Comparison of ENCODE assay signal across 18 cellular contexts in the genomic region with DNA sequence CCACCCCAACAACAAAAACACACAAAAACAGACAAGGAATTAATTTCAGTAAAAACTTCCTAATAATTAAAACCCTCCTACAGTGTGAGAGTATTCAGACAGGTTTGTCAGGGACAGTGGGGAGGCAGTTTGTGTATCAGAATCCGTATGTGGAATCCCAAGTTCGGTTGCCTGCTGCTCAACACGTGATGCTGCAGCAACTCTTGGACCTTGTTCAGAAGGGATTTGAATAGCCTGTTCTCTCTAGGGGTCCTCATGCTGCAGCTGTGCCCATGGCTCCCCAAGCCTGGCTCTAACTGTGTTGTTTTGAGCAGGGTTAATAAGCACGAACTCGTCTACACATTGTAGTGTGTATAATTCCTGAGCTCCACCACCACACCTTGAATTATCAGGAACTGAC.
"Had no signal": no experiment of that assay in that cellular context is flagged by ENCODE, and none has a peak within 500 bp of the region (broad histone marks: within the 10 kb centered on the region; RNA-seq: fewer than 3 reads in every experiment).

No MANE protein-coding gene starts in this region.

- H3K4me3 ChIP-seq: hepatocyte, mucosa of descending colon, right atrium auricular region, sigmoid colon, skin epidermis, uterus had no signal

- H3K4me2 ChIP-seq: hepatocyte had no signal

- H3K9me3 ChIP-seq: mucosa of descending colon, sigmoid colon, uterus had no signal

- H3K27me3 ChIP-seq: hepatocyte, right atrium auricular region, sigmoid colon, uterus had no signal

- H3K36me3 ChIP-seq: right atrium auricular region, sigmoid colon, uterus had no signal

- H3K27ac ChIP-seq: hepatocyte, right atrium auricular region, sigmoid colon, skin epidermis, uterus had no signal

- H3K4me1 ChIP-seq: right atrium auricular region, uterus had no signal

- DNase-seq: cortex of kidney; effector memory CD4-positive, alpha-beta T cell; glutamatergic neuron; islet precursor cell; mammary epithelial cell; mucosa of descending colon; naive thymus-derived CD8-positive, alpha-beta T cell; sigmoid colon; stimulated activated CD4-positive, alpha-beta T cell treated with anti-CD3 and anti-CD28 coated beads, Interleukin-2, amount 100 ng/mL, for 24 hours; stimulated activated CD4-positive, alpha-beta T cell treated with anti-CD3 and anti-CD28 coated beads, Interleukin-4, amount 100 ng/mL, for 4 hours; stimulated activated naive B cell treated with anti-CD40 and anti-IgM and Interleukin-4, amounts not matched to agents 10 μg/mL and 1 μg/mL and 100 μg/mL, for 72 hours; stimulated activated naive CD8-positive, alpha-beta T cell treated with anti-CD3 and anti-CD28 coated beads, Interleukin-15, amount 100 ng/mL, for 72 hours; uterus had no signal

- ATAC-seq: esophagus mucosa; left lobe of liver; mucosa of descending colon; naive thymus-derived CD8-positive, alpha-beta T cell; stimulated activated naive B cell treated with anti-CD40 and anti-IgM and Interleukin-4, amounts not matched to agents 10 μg/mL and 1 μg/mL and 100 μg/mL, for 72 hours; stimulated activated naive CD8-positive, alpha-beta T cell treated with anti-CD3 and anti-CD28 coated beads, Interleukin-15, amount 100 ng/mL, for 72 hours had no signal

- H2AFZ ChIP-seq: hepatocyte had no signal
